ENCODE assay signal across 8 cellular contexts in genomic region chr10:97612386-97612785, GRCh38. TPM values are rescaled to one million over a fixed set of nuclear protein-coding genes. Genes with fewer than 3 reads are reported as not detected.
A peak's percentile ranks its signal among the peaks of the same experiment; 100 is the strongest.
DNase-seq lines count a peak whose midpoint lies in the region; ATAC-seq and TF ChIP-seq lines count a peak whose summit lies in the region.

No MANE protein-coding gene starts in this region.

- H3K9me3 ChIP-seq in transverse colon, result no peaks in the 10 kb centered on the region

- WGBS in transverse colon (ENCODE audit: low coverage in 1 of 2), 2 donors, result 36 to 50% methylated on average over 2 of the region's 2 CpGs

- no peak overlapping the region for H3K4me3 ChIP-seq in WI38 (ENCODE audit: low read depth, low read length)
- H3K4me3 ChIP-seq in transverse colon, result no peak overlapping the region

- in situ Hi-C loops in transverse colon (cut with MboI; ENCODE audit: low pct_ligation_motif_present in 1 of 4, low pct_unique_long_range_greater_than_20kb in 1 of 4, low sequenced_read_pairs in 3 of 4), result no loop called here

- no peaks in the 10 kb centered on the region for H3K36me3 ChIP-seq in transverse colon

- H3K4me1 ChIP-seq in transverse colon, result no peaks in the 10 kb centered on the region

- 0 out of 2 replicates have a peak, but pooled peaks have one; percentile 6 for TF ChIP-seq CTCF in WI38 (IDR thresholded peaks at IDR 0.05; ENCODE audit: low read depth, low read length)
- peak in 4 of 5 experiments; percentile 20 to 32 (median 28) for TF ChIP-seq CTCF in transverse colon (IDR thresholded peaks at IDR 0.05)

- no peak for TF ChIP-seq EP300 in transverse colon (IDR thresholded peaks at IDR 0.05; ENCODE audit: low read depth)

- H3K27me3 ChIP-seq in transverse colon, result no peaks in the 10 kb centered on the region

- DNase-seq in AML-193 (lab: John Stamatoyannopoulos, UW) (peak; percentile 5 to 32), HK-2 (ENCODE audit: unreplicated experiment) (peak; percentile 38), hepatic stellate cell (ENCODE audit: low spot score) (peak; percentile 73), transverse colon (no peak)

- no peak for ATAC-seq in HG02938 (IDR thresholded peaks at IDR 0.05; ENCODE audit: unreplicated experiment)
- no peak for ATAC-seq in GM21717 (IDR thresholded peaks at IDR 0.05; ENCODE audit: unreplicated experiment)
- ATAC-seq in GM21723 (IDR thresholded peaks at IDR 0.05; ENCODE audit: unreplicated experiment), result no peak

- no peak for TF ChIP-seq POLR2A in transverse colon (IDR thresholded peaks at IDR 0.05)

- no peak overlapping the region for H3K27ac ChIP-seq in transverse colon

- intact Hi-C loops in transverse colon (cut with DNase I; ENCODE audit: low total_unique reads), result no loop called here

RNA-seq across cellular contexts. Expression of gene MORN4, which starts 20.9 kb away (rescaled TPM):
- total RNA-seq in transverse colon, result 1 to 10 TPM in 1 of 4 donors, under 1 TPM in 2, not detected in 1; 0.95 to 1.8 (median 0.96) TPM

RNA-seq across cellular contexts. Expression of gene C10orf62, which starts 22.9 kb away (rescaled TPM):
- not detected for total RNA-seq in transverse colon

RNA-seq across cellular contexts. Expression of gene PI4K2A, which starts 28.1 kb away (rescaled TPM):
- 10 to 100 TPM in 2 of 4 donors, 1 to 10 TPM in 2; 7.6 to 19.1 (median 11.3) TPM for total RNA-seq in transverse colon

RNA-seq across cellular contexts. Expression of gene HOGA1, which starts 28.2 kb away (rescaled TPM):
- total RNA-seq in transverse colon, result not detected

RNA-seq across cellular contexts. Expression of gene ANKRD2, which starts 39.8 kb away (rescaled TPM):
- not detected for total RNA-seq in transverse colon
